ENCODE assay signal across 8 cellular contexts in the genomic region with DNA sequence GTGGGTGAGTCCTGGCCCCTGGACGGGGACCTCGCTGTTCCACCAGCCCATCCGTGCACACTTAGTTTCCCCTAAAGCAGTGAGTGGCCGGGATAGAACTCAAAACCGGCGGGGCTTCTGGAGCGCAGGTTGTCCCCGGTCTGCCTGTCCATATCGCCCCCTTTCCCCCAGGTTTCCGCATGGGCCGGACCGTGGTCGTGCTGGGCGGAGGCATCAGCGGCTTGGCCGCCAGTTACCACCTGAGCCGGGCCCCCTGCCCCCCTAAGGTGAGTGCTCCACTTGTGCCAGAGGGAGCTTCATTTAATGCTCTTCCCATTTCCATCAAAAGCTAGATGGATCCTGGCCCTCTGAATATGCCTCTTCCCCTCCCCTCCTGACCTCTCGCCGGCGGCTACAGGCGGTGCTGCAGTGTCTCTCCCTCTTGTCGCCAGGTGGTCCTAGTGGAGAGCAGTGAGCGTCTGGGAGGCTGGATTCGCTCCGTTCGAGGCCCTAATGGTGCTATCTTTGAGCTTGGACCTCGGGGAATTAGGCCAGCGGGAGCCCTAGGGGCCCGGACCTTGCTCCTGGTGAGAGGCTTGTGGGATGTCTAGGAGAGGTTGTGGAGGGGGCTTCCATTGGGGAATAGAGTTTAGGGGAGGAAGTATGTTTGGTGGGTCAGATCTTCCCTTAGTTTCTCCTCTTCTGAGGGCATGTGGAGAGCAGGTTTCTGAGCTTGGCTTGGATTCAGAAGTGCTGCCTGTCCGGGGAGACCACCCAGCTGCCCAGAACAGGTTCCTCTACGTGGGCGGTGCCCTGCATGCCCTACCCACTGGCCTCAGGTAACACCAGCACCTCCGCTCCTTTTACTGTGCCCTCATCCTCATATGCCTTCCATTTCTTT. TPM values are rescaled to one million over a fixed set of nuclear protein-coding genes. Genes with fewer than 3 reads are reported as not detected.
DNase-seq lines count a peak whose midpoint lies in the region; ATAC-seq and TF ChIP-seq lines count a peak whose summit lies in the region.

No MANE protein-coding gene starts in this region.

- H3K36me3 Mint-ChIP-seq in CD4-positive, alpha-beta T cell (ENCODE audit: low read depth) = peaks cover 70% of the 10 kb centered on the region
- H3K36me3 Mint-ChIP-seq in effector memory CD8-positive, alpha-beta T cell (ENCODE audit: insufficient read depth) = peaks cover 37% of the 10 kb centered on the region

- no peaks in the 10 kb centered on the region for H4K20me1 ChIP-seq in GM23248 (ENCODE audit: insufficient read depth)

- in situ Hi-C loops in GM23248 (cut with MboI) (no loop called here), Panc1 (cut with HindIII; ENCODE audit: low pct_unique_long_range_greater_than_20kb, low sequenced_read_pairs) (no loop called here)

- peak overlapping the region; percentile 98 for H3K27ac Mint-ChIP-seq in CD4-positive, alpha-beta T cell
- peak overlapping the region; percentile 97 to 99 for H3K27ac Mint-ChIP-seq in effector memory CD8-positive, alpha-beta T cell

- H2AFZ ChIP-seq in GM23248 = peak overlapping the region; percentile 72

- no peaks in the 10 kb centered on the region for H3K9me2 ChIP-seq in GM23248 (ENCODE audit: insufficient read depth)

- ATAC-seq in CD4-positive, alpha-beta T cell (ENCODE audit: poor library complexity) = no peak
- ATAC-seq in Panc1 (no peak; the same call in 1 of the 2 replicates), GM19452 (IDR thresholded peaks at IDR 0.05; ENCODE audit: unreplicated experiment) (no peak)
- ATAC-seq in effector memory CD8-positive, alpha-beta T cell (replicated peaks) = no peak

- H3K36me3 ChIP-seq in GM23248 (ENCODE audit: low read depth) = peaks cover 15% of the 10 kb centered on the region
- H3K36me3 ChIP-seq in Panc1 (ENCODE audit: control insufficient read depth, insufficient read depth, low read length) = peaks cover 8% of the 10 kb centered on the region
- H3K36me3 ChIP-seq in muscle layer of duodenum (ENCODE audit: control insufficient read depth in 1 of 2, insufficient read depth in 2 of 2, low read length in 2 of 2) = peaks cover 37 to 56% of the 10 kb centered on the region in 2 donors

- H3K27me3 ChIP-seq in CD4-positive, alpha-beta T cell (ENCODE audit: control insufficient read depth, insufficient read depth, low read length) = no peaks in the 10 kb centered on the region
- H3K27me3 ChIP-seq in GM23248 (replicated peaks; ENCODE audit: insufficient read depth) = no peaks in the 10 kb centered on the region
- no peaks in the 10 kb centered on the region for H3K27me3 ChIP-seq in Panc1 (ENCODE audit: control insufficient read depth, insufficient read depth, low read length)
- H3K27me3 ChIP-seq in muscle layer of duodenum (ENCODE audit: low read depth, low read length) = no peaks in the 10 kb centered on the region

- intact Hi-C loops in CD4-positive, alpha-beta T cell (cut with DNase I, micrococcal nuclease) = loop anchor here (2.0 to 5.0 kb wide), 2 partner anchors 18 to 35 kb away; a partner anchor contains a TSS
- intact Hi-C loops in Panc1 (cut with micrococcal nuclease; ENCODE audit: unreplicated experiment) = no loop called here

- 7% methylated on average over 32 to 33 of the region's 33 CpGs for WGBS in GM23248 (ENCODE audit: low coverage in 1 of 2, low lambda C conversion rate in 2 of 2, missing lambda C conversion rate in 2 of 2), 2 experiments

- H3K27me3 Mint-ChIP-seq in CD4-positive, alpha-beta T cell = no peaks in the 10 kb centered on the region
- H3K27me3 Mint-ChIP-seq in effector memory CD8-positive, alpha-beta T cell = no peaks in the 10 kb centered on the region

- peak overlapping the region; percentile 96 for H3K9ac ChIP-seq in GM23248

- peak overlapping the region; percentile 69 for H3K27ac ChIP-seq in CD4-positive, alpha-beta T cell (ENCODE audit: low read depth, low read length)
- H3K27ac ChIP-seq in GM23248 (peak overlapping the region; percentile 99), Panc1 (ENCODE audit: low read length) (peak overlapping the region; percentile 89), muscle layer of duodenum (ENCODE audit: low read length) (peak overlapping the region; percentile 92)

- peak overlapping the region; percentile 79 for H3K4me3 ChIP-seq in GM23248
- H3K4me3 ChIP-seq in Panc1 (ENCODE audit: low read depth in 2 of 2, low read length in 2 of 2) = peak overlapping the region; percentile 83 to 88
- peak overlapping the region; percentile 86 to 87 for H3K4me3 ChIP-seq in muscle layer of duodenum (ENCODE audit: low read depth in 1 of 2, low read length in 2 of 2)

- BruUV-seq in Panc1 (replicated peaks; lab: Mats Ljungman, UMichigan) = no TSS peak

- peaks cover 25% of the 10 kb centered on the region for H3F3A ChIP-seq in GM23248 (ENCODE audit: insufficient read depth)

- peak overlapping the region; percentile 85 for H3K4me2 ChIP-seq in GM23248 (ENCODE audit: unreplicated experiment)

- H3K4me1 Mint-ChIP-seq in CD4-positive, alpha-beta T cell (ENCODE audit: low read depth) = peaks cover 59% of the 10 kb centered on the region
- H3K4me1 Mint-ChIP-seq in effector memory CD8-positive, alpha-beta T cell (ENCODE audit: low read depth in 2 of 2) = peaks cover 36 to 54% of the 10 kb centered on the region in 2 donors

- TF ChIP-seq CTCF in CD4-positive, alpha-beta T cell (IDR thresholded peaks at IDR 0.05) = no peak
- TF ChIP-seq CTCF in Panc1 (IDR thresholded peaks at IDR 0.05) = no peak

- POLR2A ChIA-PET in CD4-positive, alpha-beta T cell (lab: Charles Lee) = interaction anchor here (1.0 to 3.6 kb wide), 19 partner anchors 9 to 215 kb away, joined by 3 to 58 read pairs (median 14); a partner anchor contains a TSS
- POLR2A ChIA-PET in Panc1 (lab: Charles Lee) = interaction anchor here (0.6 to 1.4 kb wide), 2 partner anchors 13 to 146 kb away, joined by 3 to 5 read pairs; a partner anchor contains a TSS

- H3K4me3 Mint-ChIP-seq in CD4-positive, alpha-beta T cell = peak overlapping the region; percentile 93
- peak overlapping the region; percentile 83 to 95 for H3K4me3 Mint-ChIP-seq in effector memory CD8-positive, alpha-beta T cell

- H3K4me1 ChIP-seq in GM23248 (ENCODE audit: insufficient read depth) = peaks cover 10% of the 10 kb centered on the region
- peaks cover 16% of the 10 kb centered on the region for H3K4me1 ChIP-seq in Panc1 (ENCODE audit: control insufficient read depth, insufficient read depth, low read length)
- H3K4me1 ChIP-seq in muscle layer of duodenum (ENCODE audit: control insufficient read depth in 1 of 2, insufficient read depth in 2 of 2, low read length in 2 of 2) = peaks cover 4 to 31% of the 10 kb centered on the region in 2 donors

- H3K9me3 ChIP-seq in CD4-positive, alpha-beta T cell (ENCODE audit: control insufficient read depth, low read length) = no peaks in the 10 kb centered on the region
- H3K9me3 ChIP-seq in GM23248 (ENCODE audit: low read depth) (no peaks in the 10 kb centered on the region), Panc1 (ENCODE audit: control insufficient read depth, insufficient read depth, low read depth, low read length) (no peaks in the 10 kb centered on the region), muscle layer of duodenum (ENCODE audit: control insufficient read depth in 1 of 2, low read length in 2 of 2) (no peaks in the 10 kb centered on the region)

- CTCF ChIA-PET in CD4-positive, alpha-beta T cell (lab: Charles Lee) = interaction anchor here (0.6 to 4.3 kb wide), 16 partner anchors 10 to 201 kb away, joined by 3 to 28 read pairs (median 8); a partner anchor contains a TSS
- CTCF ChIA-PET in Panc1 (lab: Charles Lee) = interaction anchor here (0.7 kb wide), 1 partner anchor 152 kb away, joined by 11 read pairs; no protein-coding TSS in a partner anchor

- DNase-seq in CD4-positive, alpha-beta T cell = no peak
- DNase-seq in GM23248 (peak; percentile 53), Panc1 (ENCODE audit: low read depth, low spot score) (no peak), T1000 (lab: John Stamatoyannopoulos, UW) (no peak), NCI-H187 treated with DMSO at 0.1 percent for 48 hours (lab: John Stamatoyannopoulos, UW) (no peak)
- no peak for DNase-seq in effector memory CD8-positive, alpha-beta T cell

- H3K9me3 Mint-ChIP-seq in CD4-positive, alpha-beta T cell = no peaks in the 10 kb centered on the region
- no peaks in the 10 kb centered on the region for H3K9me3 Mint-ChIP-seq in effector memory CD8-positive, alpha-beta T cell

- H3K79me2 ChIP-seq in GM23248 (ENCODE audit: insufficient read depth) = 0 out of 2 replicates have a peak, but pooled peaks cover 9% of the 10 kb centered on the region

RNA-seq across cellular contexts. Expression of a gene that starts 0.7 kb away (rescaled TPM):
- 10 to 100 TPM; 28.6 to 31.5 TPM for total RNA-seq in CD4-positive, alpha-beta T cell
- 18.8 and 36.2 TPM in 2 replicates for total RNA-seq in GM23248 (2014; rRNA removed; shearing (Covaris generic))
- 21.5 and 25.9 TPM in 2 replicates for polyA plus RNA-seq in GM23248 (2016; fragmentation: Nextera tagmentation; extraction: Ambion mirVana)
- 20.6 TPM for total RNA-seq in Panc1 (2021; ENCODE audit: unreplicated experiment)
- polyA plus RNA-seq in Panc1 (2012; ENCODE audit: insufficient read length) = 26.2 TPM

RNA-seq across cellular contexts. Expression of a gene that starts 7.6 kb away (rescaled TPM):
- total RNA-seq in CD4-positive, alpha-beta T cell = 10 to 100 TPM; 44.4 to 45.6 TPM
- total RNA-seq in GM23248 (2014; rRNA removed; shearing (Covaris generic)) = 6.3 and 10.5 TPM in 2 replicates
- 16.0 and 16.5 TPM in 2 replicates for polyA plus RNA-seq in GM23248 (2016; fragmentation: Nextera tagmentation; extraction: Ambion mirVana)
- total RNA-seq in Panc1 (2021; ENCODE audit: unreplicated experiment) = 41.9 TPM
- 35.0 TPM for polyA plus RNA-seq in Panc1 (2012; ENCODE audit: insufficient read length)

RNA-seq across cellular contexts. Expression of a gene that starts 10.4 kb away (rescaled TPM):
- total RNA-seq in CD4-positive, alpha-beta T cell = 10 to 100 TPM; 40.8 to 44.3 TPM
- total RNA-seq in GM23248 (2014; rRNA removed; shearing (Covaris generic)) = 33.3 and 34.5 TPM in 2 replicates
- 30.6 and 31.3 TPM in 2 replicates for polyA plus RNA-seq in GM23248 (2016; fragmentation: Nextera tagmentation; extraction: Ambion mirVana)
- total RNA-seq in Panc1 (2021; ENCODE audit: unreplicated experiment) = 28.6 TPM
- 23.1 TPM for polyA plus RNA-seq in Panc1 (2012; ENCODE audit: insufficient read length)

RNA-seq across cellular contexts. Expression of a gene that starts 13.1 kb away (rescaled TPM):
- total RNA-seq in CD4-positive, alpha-beta T cell = 10 to 100 TPM; 96.6 to 97.8 TPM
- 42.6 and 86.2 TPM in 2 replicates for total RNA-seq in GM23248 (2014; rRNA removed; shearing (Covaris generic))
- 89.5 and 89.6 TPM in 2 replicates for polyA plus RNA-seq in GM23248 (2016; fragmentation: Nextera tagmentation; extraction: Ambion mirVana)
- total RNA-seq in Panc1 (2021; ENCODE audit: unreplicated experiment) = 127 TPM
- 179 TPM for polyA plus RNA-seq in Panc1 (2012; ENCODE audit: insufficient read length)

RNA-seq across cellular contexts. Expression of a gene that starts 31.9 kb away (rescaled TPM):
- under 1 TPM; 0.28 to 0.60 TPM for total RNA-seq in CD4-positive, alpha-beta T cell
- total RNA-seq in GM23248 (2014; rRNA removed; shearing (Covaris generic)) = 5.9 and 9.8 TPM in 2 replicates
- polyA plus RNA-seq in GM23248 (2016; fragmentation: Nextera tagmentation; extraction: Ambion mirVana) = 5.3 and 7.2 TPM in 2 replicates
- total RNA-seq in Panc1 (2021; ENCODE audit: unreplicated experiment) = 0.26 TPM
- polyA plus RNA-seq in Panc1 (2012; ENCODE audit: insufficient read length) = 0.11 TPM
